Comparison of ENCODE assay signal across 17 cellular contexts in the genomic region with DNA sequence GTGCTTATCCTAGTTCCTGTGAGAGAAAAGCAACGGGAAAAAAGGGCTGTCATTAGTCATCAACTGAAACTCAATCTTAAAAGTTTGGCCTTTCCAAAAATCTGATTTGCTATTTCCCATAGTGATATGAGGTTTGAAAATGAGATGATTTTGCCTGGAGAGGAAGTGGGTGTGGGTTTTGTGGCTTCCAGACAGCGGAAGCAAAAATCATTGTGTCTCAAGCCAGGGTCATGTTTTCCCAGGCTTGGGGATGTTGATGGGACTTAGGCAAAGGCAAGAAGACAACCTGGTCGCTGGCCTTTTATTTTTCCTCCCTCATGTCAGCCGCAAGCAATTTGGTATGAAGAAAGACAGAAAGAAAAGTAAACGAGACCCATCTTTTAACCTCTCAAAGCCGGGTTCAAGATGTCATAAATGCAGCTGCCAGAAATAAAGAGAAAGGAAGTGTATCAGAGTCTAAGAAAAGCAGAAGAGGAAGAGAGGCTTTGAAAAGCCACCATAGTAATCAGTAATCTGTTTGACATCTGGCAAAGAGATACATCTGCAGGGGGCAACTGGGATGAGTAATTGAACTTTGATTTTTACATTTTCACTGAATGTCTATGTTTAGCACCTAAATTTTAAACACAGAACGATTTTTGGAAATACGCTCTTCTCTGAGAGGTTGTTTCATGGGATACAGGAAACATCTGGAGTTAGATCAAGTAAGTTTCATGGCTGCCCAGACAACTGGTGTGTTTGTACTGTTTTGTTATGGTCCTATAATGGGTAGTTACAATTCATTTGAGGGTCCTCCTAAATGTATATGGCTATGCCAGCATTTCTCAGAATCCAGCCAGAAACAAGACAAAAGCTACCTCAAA.
DNase-seq lines count a peak whose midpoint lies in the region; ATAC-seq and TF ChIP-seq lines count a peak whose summit lies in the region.
"Had no signal": no experiment of that assay in that cellular context is flagged by ENCODE, and none has a peak within 500 bp of the region (broad histone marks: within the 10 kb centered on the region; RNA-seq: fewer than 3 reads in every experiment).

No MANE protein-coding gene starts in this region.

- peak; percentile 88 for ATAC-seq in DND-41 (ENCODE audit: insufficient read depth, low read depth)
- peak; percentile 42 for ATAC-seq in HG03378 (IDR thresholded peaks at IDR 0.05; ENCODE audit: unreplicated experiment)
- peak; percentile 86 for ATAC-seq in memory B cell (ENCODE audit: low read depth)
- ATAC-seq in body of pancreas, result no peak
- ATAC-seq: lower lobe of right lung had no signal

- H3K36me3 Mint-ChIP-seq in memory B cell, result no peaks in the 10 kb centered on the region

- H3K27me3 Mint-ChIP-seq in memory B cell, result no peaks in the 10 kb centered on the region
- H3K27me3 Mint-ChIP-seq: central memory CD8-positive, alpha-beta T cell had no signal

- peaks cover 33% of the 10 kb centered on the region for H3K4me1 ChIP-seq in DND-41 (ENCODE audit: insufficient read depth, low read length)
- H3K4me1 ChIP-seq in SJCRH30, result peaks cover 8% of the 10 kb centered on the region
- no peaks in the 10 kb centered on the region for H3K4me1 ChIP-seq in body of pancreas
- H3K4me1 ChIP-seq: lower lobe of right lung had no signal

- DNase-seq in DND-41 (peak; percentile 89), SJCRH30 (peak; percentile 24 to 67), memory B cell (ENCODE audit: low spot score in 2 of 2) (no peak), body of pancreas (no peak), kidney glomerular epithelial cell (lab: John Stamatoyannopoulos, UW) (no peak), NCI-H2029 (lab: John Stamatoyannopoulos, UW) (no peak), amniotic stem cell (lab: John Stamatoyannopoulos, UW) (no peak)
- DNase-seq: activated T-cell treated with anti-CD3 and anti-CD28 coated beads for 4 hours, COR-L47, foreskin fibroblast, lower lobe of right lung, NCI-H1436 treated with DMSO at 0.1 percent for 48 hours, PC-9, trophoblast cell had no signal

- intact Hi-C loops in body of pancreas (cut with DNase I), result no loop called here

- peak overlapping the region; percentile 11; the same call in 1 of the 2 replicates for H3K9ac ChIP-seq in DND-41 (ENCODE audit: low read depth, low read length)

- no peak for TF ChIP-seq CTCF in DND-41 (IDR thresholded peaks at IDR 0.05; ENCODE audit: borderline replicate concordance, extremely low read depth, low read length, poor library complexity, severe bottlenecking)
- no peak for TF ChIP-seq CTCF in body of pancreas (IDR thresholded peaks at IDR 0.05)

- H3K9me3 Mint-ChIP-seq in memory B cell, result peaks cover 4% of the 10 kb centered on the region

- H3K4me3 ChIP-seq in DND-41 (ENCODE audit: low read depth in 1 of 2, low read length in 2 of 2) (peak overlapping the region in 1 of 2 experiments; percentile 26; a peak in 2 of 4 replicates), SJCRH30 (no peak overlapping the region), body of pancreas (no peak overlapping the region)
- H3K4me3 ChIP-seq: lower lobe of right lung, PC-9 had no signal

- no peaks in the 10 kb centered on the region for H3K79me2 ChIP-seq in DND-41 (ENCODE audit: insufficient read depth, low read length)

- H3K9me3 ChIP-seq in DND-41 (ENCODE audit: insufficient read depth, low read length, severe bottlenecking) (peaks cover 2% of the 10 kb centered on the region), SJCRH30 (replicated peaks) (no peaks in the 10 kb centered on the region), body of pancreas (no peaks in the 10 kb centered on the region)
- H3K9me3 ChIP-seq: lower lobe of right lung had no signal

- H3K27ac ChIP-seq in DND-41 (ENCODE audit: low read length), result peak overlapping the region; percentile 67
- H3K27ac ChIP-seq in SJCRH30, result peak overlapping the region; percentile 43
- no peak overlapping the region for H3K27ac ChIP-seq in body of pancreas
- H3K27ac ChIP-seq: HL-60, lower lobe of right lung, PC-9 had no signal

- WGBS in body of pancreas, 2 donors, result 34 to 43% methylated on average over 8 of the region's 8 CpGs

- H3K4me3 Mint-ChIP-seq in memory B cell, result peak overlapping the region; percentile 72
- H3K4me3 Mint-ChIP-seq: central memory CD8-positive, alpha-beta T cell had no signal

- TF ChIP-seq POLR2A in body of pancreas (IDR thresholded peaks at IDR 0.05), result no peak

- peak overlapping the region; percentile 59 for H3K4me2 ChIP-seq in DND-41 (ENCODE audit: insufficient read depth, low read length)
- H3K4me2 ChIP-seq: PC-9 had no signal

- H3K36me3 ChIP-seq in DND-41 (ENCODE audit: insufficient read depth, low read length) (no peaks in the 10 kb centered on the region), SJCRH30 (no peaks in the 10 kb centered on the region), body of pancreas (replicated peaks in 1 of 2; ENCODE audit: insufficient read depth in 1 of 2, low read depth in 2 of 2) (no peaks in the 10 kb centered on the region)
- H3K36me3 ChIP-seq: lower lobe of right lung had no signal

- peak overlapping the region; percentile 37 for H3K27ac Mint-ChIP-seq in memory B cell

- peaks cover 9% of the 10 kb centered on the region for H3K4me1 Mint-ChIP-seq in memory B cell
- H3K4me1 Mint-ChIP-seq: central memory CD8-positive, alpha-beta T cell had no signal

- H4K20me1 ChIP-seq in DND-41 (ENCODE audit: insufficient read depth, low read length), result no peaks in the 10 kb centered on the region

- H3K27me3 ChIP-seq in DND-41 (ENCODE audit: insufficient read depth, low read length, poor library complexity), result no peaks in the 10 kb centered on the region
- no peaks in the 10 kb centered on the region for H3K27me3 ChIP-seq in SJCRH30
- H3K27me3 ChIP-seq in body of pancreas, result no peaks in the 10 kb centered on the region

- H2AFZ ChIP-seq in DND-41 (ENCODE audit: low read depth, low read length), result no peak overlapping the region
- H2AFZ ChIP-seq: PC-9 had no signal

Comparison
In these comparisons a context has a peak if more than half of its experiments do, and no peak if none do; other contexts are left out.
1. DNase-seq: peak in DND-41 (single experiment) and SJCRH30 (2 of 2); none in memory B cell (0 of 2), body of pancreas (0 of 4), kidney glomerular epithelial cell (single experiment), NCI-H2029 (single experiment) and amniotic stem cell (single experiment).
2. H3K27ac ChIP-seq: peak in DND-41 (single experiment) and SJCRH30 (single experiment); none in body of pancreas (0 of 4).